In genomic region chr11:777288-778255, GRCh38 we compare ENCODE assay signal across 8 cellular contexts. TPM values are rescaled to one million over a fixed set of nuclear protein-coding genes. Genes with fewer than 3 reads are reported as not detected.
DNase-seq lines count a peak whose midpoint lies in the region; ATAC-seq and TF ChIP-seq lines count a peak whose summit lies in the region.

TSS of gene GATD1 (minus strand) at chr11:777487. CDS start at chr11:777462, 25 bp downstream.

- peak within 1 kb of the TSS; percentile 56 for H3K27ac ChIP-seq in KMS-11

- POLR2A ChIA-PET in naive thymus-derived CD8-positive, alpha-beta T cell (lab: Charles Lee), result interaction anchor here (0.7 to 4.2 kb wide), 13 partner anchors 9 to 201 kb away, joined by 3 to 29 read pairs (median 5); partner anchors contain the start of genes PHRF1, PNPLA2 and RPLP2

- H3K4me1 Mint-ChIP-seq in activated T-helper 1 cell treated with anti-CD3 and anti-CD28 coated beads, Interleukin-12 subunit alpha, Interleukin-12 subunit beta, Interleukin-2, Interleukin-4 antibody, amounts not matched to agents 30 ng/mL and 10 ng/mL and 1 ng/mL, durations not matched to agents 14 hours and 24 hours and 36 hours (ENCODE audit: low read depth), result peaks cover 14% of the 10 kb centered on the region
- H3K4me1 Mint-ChIP-seq in naive thymus-derived CD8-positive, alpha-beta T cell, result peaks cover 5 to 42% (median 22%) of the 10 kb centered on the region in 4 donors

- no peaks in the 10 kb centered on the region for H3K27me3 Mint-ChIP-seq in activated T-helper 1 cell treated with anti-CD3 and anti-CD28 coated beads, Interleukin-12 subunit alpha, Interleukin-12 subunit beta, Interleukin-2, Interleukin-4 antibody, amounts not matched to agents 30 ng/mL and 10 ng/mL and 1 ng/mL, durations not matched to agents 14 hours and 24 hours and 36 hours (ENCODE audit: insufficient read depth)
- H3K27me3 Mint-ChIP-seq in naive thymus-derived CD8-positive, alpha-beta T cell, result no peaks in the 10 kb centered on the region

- no peak for TF ChIP-seq CTCF in KMS-11 (conservative IDR thresholded peaks at IDR 0.05; ENCODE audit: low read depth, low read length)

- peak within 1 kb of the TSS; percentile 84 for H3K4me3 Mint-ChIP-seq in activated T-helper 1 cell treated with anti-CD3 and anti-CD28 coated beads, Interleukin-12 subunit alpha, Interleukin-12 subunit beta, Interleukin-2, Interleukin-4 antibody, amounts not matched to agents 30 ng/mL and 10 ng/mL and 1 ng/mL, durations not matched to agents 14 hours and 24 hours and 36 hours
- H3K4me3 Mint-ChIP-seq in naive thymus-derived CD8-positive, alpha-beta T cell, result peak within 1 kb of the TSS; percentile 72 to 92 (median 82)

- DNase-seq in DMS79 (lab: John Stamatoyannopoulos, UW), result peak; percentile 28
- peak; percentile 92 for DNase-seq in RPMI8226
- DNase-seq in activated T-helper 1 cell treated with anti-CD3 and anti-CD28 coated beads, Interleukin-12 subunit alpha, Interleukin-12 subunit beta, Interleukin-2, Interleukin-4 antibody, amounts not matched to agents 30 ng/mL and 10 ng/mL and 1 ng/mL, durations not matched to agents 14 hours and 24 hours and 36 hours (ENCODE audit: low spot score), result peak; percentile 94
- DNase-seq in fibroblast of gingiva (ENCODE audit: low read depth), result peak; percentile 79
- peak; percentile 86 to 99 (median 93) for DNase-seq in naive thymus-derived CD8-positive, alpha-beta T cell
- peak; percentile 82 to 93 (median 90) for DNase-seq in stimulated activated naive CD4-positive, alpha-beta T cell (lab: John Stamatoyannopoulos, UW)

- peaks cover 12% of the 10 kb centered on the region for H3K4me1 ChIP-seq in KMS-11 (ENCODE audit: low read depth, poor library complexity, severe bottlenecking)

- H3K79me2 ChIP-seq in KMS-11 (ENCODE audit: insufficient read depth, low read depth), result peaks cover 42% of the 10 kb centered on the region

- H3K27ac Mint-ChIP-seq in activated T-helper 1 cell treated with anti-CD3 and anti-CD28 coated beads, Interleukin-12 subunit alpha, Interleukin-12 subunit beta, Interleukin-2, Interleukin-4 antibody, amounts not matched to agents 30 ng/mL and 10 ng/mL and 1 ng/mL, durations not matched to agents 14 hours and 24 hours and 36 hours, result peak within 1 kb of the TSS; percentile 53
- peak within 1 kb of the TSS in 8 of 10 donors; percentile 43 to 90 (median 80) for H3K27ac Mint-ChIP-seq in naive thymus-derived CD8-positive, alpha-beta T cell

- intact Hi-C loops in activated T-helper 1 cell treated with anti-CD3 and anti-CD28 coated beads, Interleukin-12 subunit alpha, Interleukin-12 subunit beta, Interleukin-2, Interleukin-4 antibody, amounts not matched to agents 30 ng/mL and 10 ng/mL and 1 ng/mL, durations not matched to agents 14 hours and 24 hours and 36 hours (cut with micrococcal nuclease), result loop anchor here (1.0 kb wide), 2 partner anchors 19 to 29 kb away; no protein-coding TSS in a partner anchor

- H3K9ac ChIP-seq in KMS-11, result peak within 1 kb of the TSS; percentile 88

- peak within 1 kb of the TSS; percentile 59; the same call in 1 of the 2 replicates for H2AFZ ChIP-seq in KMS-11 (ENCODE audit: low read depth)

- H3K27me3 ChIP-seq in KMS-11 (ENCODE audit: insufficient read depth, low read depth), result no peaks in the 10 kb centered on the region

- H3K4me2 ChIP-seq in KMS-11, result peak within 1 kb of the TSS; percentile 76

- peak; percentile 58 for ATAC-seq in GM21723 (IDR thresholded peaks at IDR 0.05; ENCODE audit: unreplicated experiment)
- peak; percentile 86 to 89 for ATAC-seq in naive thymus-derived CD8-positive, alpha-beta T cell

- no peaks in the 10 kb centered on the region for H3K9me3 Mint-ChIP-seq in activated T-helper 1 cell treated with anti-CD3 and anti-CD28 coated beads, Interleukin-12 subunit alpha, Interleukin-12 subunit beta, Interleukin-2, Interleukin-4 antibody, amounts not matched to agents 30 ng/mL and 10 ng/mL and 1 ng/mL, durations not matched to agents 14 hours and 24 hours and 36 hours
- no peaks in the 10 kb centered on the region for H3K9me3 Mint-ChIP-seq in naive thymus-derived CD8-positive, alpha-beta T cell

- no peaks in the 10 kb centered on the region for H4K20me1 ChIP-seq in KMS-11 (ENCODE audit: insufficient read depth)

- no peaks in the 10 kb centered on the region for H3K36me3 Mint-ChIP-seq in activated T-helper 1 cell treated with anti-CD3 and anti-CD28 coated beads, Interleukin-12 subunit alpha, Interleukin-12 subunit beta, Interleukin-2, Interleukin-4 antibody, amounts not matched to agents 30 ng/mL and 10 ng/mL and 1 ng/mL, durations not matched to agents 14 hours and 24 hours and 36 hours (ENCODE audit: low read depth)
- no peaks in the 10 kb centered on the region for H3K36me3 Mint-ChIP-seq in naive thymus-derived CD8-positive, alpha-beta T cell

- H3K36me3 ChIP-seq in KMS-11 (ENCODE audit: insufficient read depth), result no peaks in the 10 kb centered on the region

- H3K4me3 ChIP-seq in KMS-11 (IDR thresholded peaks at IDR 0.05; ENCODE audit: insufficient read depth, low read depth, low read length), result no peak within 1 kb of the TSS

RNA-seq across cellular contexts. Expression of gene GATD1, which starts in this region (rescaled TPM):
- total RNA-seq in activated T-helper 1 cell treated with anti-CD3 and anti-CD28 coated beads, Interleukin-12 subunit alpha, Interleukin-12 subunit beta, Interleukin-2, Interleukin-4 antibody, amounts not matched to agents 30 ng/mL and 10 ng/mL and 1 ng/mL, durations not matched to agents 14 hours and 24 hours and 36 hours, result 70.4 and 81.7 TPM in 2 replicates
- 10 to 100 TPM; 57.0 to 65.6 TPM for total RNA-seq in naive thymus-derived CD8-positive, alpha-beta T cell
- polyA plus RNA-seq in naive thymus-derived CD8-positive, alpha-beta T cell, result 10 to 100 TPM in 2 of 3 donors, 1 to 10 TPM in 1; 7.2 to 20.7 (median 12.8) TPM

Comparison
In these comparisons a context has a peak if more than half of its experiments do, and no peak if none do; other contexts are left out.
1. DNase-seq: peak in every context shown above with its lines; median percentile 94 in activated T-helper 1 cell treated with anti-CD3 and anti-CD28 coated beads, Interleukin-12 subunit alpha, Interleukin-12 subunit beta, Interleukin-2, Interleukin-4 antibody, amounts not matched to agents 30 ng/mL and 10 ng/mL and 1 ng/mL, durations not matched to agents 14 hours and 24 hours and 36 hours; 93 in naive thymus-derived CD8-positive, alpha-beta T cell; 92 in RPMI8226; 90 in stimulated activated naive CD4-positive, alpha-beta T cell; 79 in fibroblast of gingiva; 28 in DMS79.